In the genomic region with DNA sequence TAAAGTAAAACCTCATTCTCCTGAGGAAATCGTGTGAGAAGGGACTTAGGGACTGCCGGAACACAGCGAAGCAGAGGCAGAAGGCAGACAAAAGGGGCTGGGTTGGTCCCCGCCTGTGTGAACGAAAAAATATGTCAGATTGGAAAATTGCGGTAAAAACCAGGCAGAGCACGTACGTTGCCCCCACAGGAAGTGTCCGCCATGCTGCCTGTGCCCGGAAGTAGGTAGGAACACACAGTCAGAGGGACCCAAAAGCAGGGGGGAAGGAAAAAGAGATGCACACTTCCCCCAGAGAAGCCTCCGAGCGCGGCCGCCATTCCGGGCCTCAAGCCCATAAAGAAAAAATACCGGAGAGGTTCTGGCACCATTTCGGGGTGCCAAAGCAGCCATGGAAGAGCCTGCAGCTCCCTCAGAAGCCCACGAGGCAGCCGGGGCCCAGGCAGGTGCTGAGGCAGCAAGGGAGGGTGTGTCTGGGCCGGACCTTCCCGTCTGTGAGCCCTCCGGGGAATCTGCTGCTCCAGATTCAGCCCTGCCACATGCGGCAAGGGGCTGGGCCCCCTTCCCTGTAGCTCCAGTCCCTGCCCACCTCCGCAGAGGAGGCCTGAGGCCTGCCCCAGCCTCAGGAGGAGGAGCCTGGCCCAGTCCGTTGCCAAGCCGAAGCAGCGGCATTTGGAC, we compare ENCODE assay signal across 1 cellular context.
TF ChIP-seq lines count a peak whose summit lies in the region.

Gene MKRN3, plus strand, starts transcription at position 280 of the 675 bp plus-strand sequence. Its CDS starts 109 bp downstream, at position 389.

TF ChIP-seq in K562, 482 proteins besides CTCF, POLR2A, EP300 and RAD21 (continued from another document and continues in another):
- TF ChIP-seq MNT (conservative IDR thresholded peaks at IDR 0.05) (peak; percentile 61 to 85; a peak in 3 of 4 replicates), TOE1 (IDR thresholded peaks at IDR 0.05; ENCODE audit: borderline replicate concordance) (peak; percentile 79; the same call in 1 of the 2 replicates), TOE1 (CRISPR knock-in tag; IDR thresholded peaks at IDR 0.05; ENCODE audit: borderline replicate concordance, low read depth) (no peak), ZBTB1 (CRISPR knock-in tag; IDR thresholded peaks at IDR 0.05; ENCODE audit: borderline replicate concordance, low read depth) (0 out of 2 replicates have a peak, but pooled peaks have one; percentile 43), LCOR (CRISPR knock-in tag; IDR thresholded peaks at IDR 0.05) (peak; percentile 91), SOX6 (IDR thresholded peaks at IDR 0.05) (peak; percentile 73), GTF2E2 (tag; IDR thresholded peaks at IDR 0.05) (peak; percentile 97), KLF6 (CRISPR knock-in tag; IDR thresholded peaks at IDR 0.05; ENCODE audit: borderline replicate concordance) (peak; percentile 82; the same call in 1 of the 2 replicates), ELF1 (tag; IDR thresholded peaks at IDR 0.05) (peak; percentile 98), ZNF398 (CRISPR knock-in tag; IDR thresholded peaks at IDR 0.05) (no peak), ATF6 (CRISPR knock-in tag; IDR thresholded peaks at IDR 0.05) (peak; percentile 35; the same call in 1 of the 2 replicates), MXD1 (CRISPR knock-in tag; IDR thresholded peaks at IDR 0.05; ENCODE audit: borderline replicate concordance, poor library complexity, severe bottlenecking) (peak; percentile 31), GABPA (tag; conservative IDR thresholded peaks at IDR 0.05; ENCODE audit: low read depth) (peak; percentile 100), FOXK2 (conservative IDR thresholded peaks at IDR 0.05 in 1 of 2, IDR thresholded peaks at IDR 0.05 in 1 of 2; ENCODE audit: low read depth in 2 of 2) (peak; percentile 79 to 90), TFE3 (CRISPR knock-in tag; IDR thresholded peaks at IDR 0.05) (no peak), HMG20B (CRISPR knock-in tag; IDR thresholded peaks at IDR 0.05) (no peak), BMI1 (IDR thresholded peaks at IDR 0.05; ENCODE audit: low read length) (peak; percentile 36; the same call in 1 of the 2 replicates), TEAD4 (IDR thresholded peaks at IDR 0.05; ENCODE audit: low read length) (peak; percentile 58), TEAD4 (CRISPR knock-in tag; IDR thresholded peaks at IDR 0.05; ENCODE audit: borderline replicate concordance) (no peak), ZNF764 (CRISPR knock-in tag; IDR thresholded peaks at IDR 0.05; ENCODE audit: low read depth) (0 out of 2 replicates have a peak, but pooled peaks have one; percentile 27), CCNT2 (IDR thresholded peaks at IDR 0.05; ENCODE audit: borderline replicate concordance, extremely low read depth, insufficient read length, low read depth, low read length) (no peak), REST (CRISPR knock-in tag; IDR thresholded peaks at IDR 0.05; ENCODE audit: low read depth) (no peak), ZNF253 (CRISPR knock-in tag; conservative IDR thresholded peaks at IDR 0.05) (no peak), CREB3L1 (IDR thresholded peaks at IDR 0.05; ENCODE audit: borderline replicate concordance, low read depth) (peak; percentile 73), C11orf30 (IDR thresholded peaks at IDR 0.05; ENCODE audit: low read depth) (peak; percentile 92), ERF (CRISPR knock-in tag; IDR thresholded peaks at IDR 0.05) (no peak), RNF219 (CRISPR knock-in tag; IDR thresholded peaks at IDR 0.05) (no peak), JUN (IDR thresholded peaks at IDR 0.05; ENCODE audit: borderline replicate concordance, low read depth, low read length) (no peak), JUN (CRISPR knock-in tag; IDR thresholded peaks at IDR 0.05; ENCODE audit: borderline replicate concordance) (no peak), ZKSCAN8 (CRISPR knock-in tag; IDR thresholded peaks at IDR 0.05) (no peak), SLC30A9 (CRISPR knock-in tag; IDR thresholded peaks at IDR 0.05) (no peak), SUPT5H (IDR thresholded peaks at IDR 0.05) (peak; percentile 94)
- TF ChIP-seq, protein P1, sequence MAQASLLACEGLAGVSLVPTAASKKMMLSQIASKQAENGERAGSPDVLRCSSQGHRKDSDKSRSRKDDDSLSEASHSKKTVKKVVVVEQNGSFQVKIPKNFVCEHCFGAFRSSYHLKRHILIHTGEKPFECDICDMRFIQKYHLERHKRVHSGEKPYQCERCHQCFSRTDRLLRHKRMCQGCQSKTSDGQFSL (CRISPR knock-in tag; IDR thresholded peaks at IDR 0.05), result 0 out of 2 replicates have a peak, but pooled peaks have one; percentile 13
- TF ChIP-seq, protein P1 (tag; IDR thresholded peaks at IDR 0.05), result no peak
